Comparison of ENCODE assay signal across 8 cellular contexts in the genomic region with DNA sequence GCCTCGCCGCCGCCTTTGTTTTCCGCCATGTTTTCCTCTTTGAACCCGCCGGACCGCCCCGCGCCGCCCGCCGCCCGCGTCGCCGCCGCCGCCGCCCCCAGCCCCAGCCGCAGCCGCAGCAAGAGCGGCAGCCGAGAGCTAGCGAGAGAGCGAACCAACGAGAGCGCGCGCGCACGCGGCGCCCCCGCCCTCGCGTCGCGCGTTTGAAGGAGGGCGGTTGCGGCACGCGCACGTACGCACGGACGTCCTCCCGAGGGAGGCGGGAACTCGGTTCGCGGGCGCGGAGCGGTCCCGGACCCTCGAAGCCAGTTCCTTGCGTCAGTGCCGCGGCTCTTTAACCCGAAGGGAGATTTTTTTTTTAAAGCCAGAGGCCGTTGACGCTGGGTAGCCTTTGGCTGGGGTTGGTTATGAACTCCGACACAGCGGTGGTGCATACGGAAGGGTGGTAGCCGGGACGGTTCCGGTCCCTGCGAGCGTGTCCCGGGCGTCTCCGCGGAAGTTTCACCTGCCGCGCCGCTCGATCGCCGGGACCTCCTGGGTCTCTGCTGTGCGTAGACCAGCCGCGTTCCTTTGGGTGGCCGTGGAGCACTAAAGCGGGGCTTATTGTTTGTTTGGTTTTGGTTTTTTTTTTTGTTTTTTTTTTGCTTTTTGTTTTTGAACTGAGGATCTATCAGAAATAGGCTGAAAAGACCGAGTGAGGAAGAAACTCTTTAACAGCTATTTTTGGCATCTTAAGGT. TPM values are rescaled to one million over a fixed set of nuclear protein-coding genes. Genes with fewer than 3 reads are reported as not detected.
DNase-seq lines count a peak whose midpoint lies in the region; ATAC-seq and TF ChIP-seq lines count a peak whose summit lies in the region.

A gene (minus strand): TSS at position 156 of the 738 bp plus-strand sequence. CDS start 127 bp downstream, at position 29.

- H3K27me3 Mint-ChIP-seq in activated B cell treated with CpG ODN at 0.5 μM for 24 hours: no peaks in the 10 kb centered on the region
- peaks cover 10 to 19% (median 14%) of the 10 kb centered on the region in 3 donors for H3K27me3 Mint-ChIP-seq in immature natural killer cell (ENCODE audit: low read depth in 3 of 3)

- peaks cover 21% of the 10 kb centered on the region for H3K36me3 Mint-ChIP-seq in activated B cell treated with CpG ODN at 0.5 μM for 24 hours (ENCODE audit: low read depth)
- H3K36me3 Mint-ChIP-seq in immature natural killer cell: peaks cover 0 to 4% (median 0%) of the 10 kb centered on the region in 3 donors

- CTCF ChIA-PET in activated B cell treated with CpG ODN at 0.5 μM for 24 hours (lab: Charles Lee): no interaction called here

- DNase-seq in AG08395 (ENCODE audit: low spot score): peak; percentile 95
- DNase-seq in NCI-H2227 (lab: John Stamatoyannopoulos, UW; ENCODE audit: unreplicated experiment): peak; percentile 97
- DNase-seq in activated B cell treated with CpG ODN at 0.5 μM for 24 hours: peak; percentile 93
- peak; percentile 91 to 95 for DNase-seq in cardiac fibroblast (ENCODE audit: low read depth in 2 of 2)
- peak; percentile 93 to 95 (median 95) for DNase-seq in immature natural killer cell
- DNase-seq in smooth muscle cell of the brain vasculature (ENCODE audit: low read depth, low spot score): peak; percentile 84

- H3K9me3 Mint-ChIP-seq in activated B cell treated with CpG ODN at 0.5 μM for 24 hours (no peaks in the 10 kb centered on the region), immature natural killer cell (no peaks in the 10 kb centered on the region)

- POLR2A ChIA-PET in activated B cell treated with CpG ODN at 0.5 μM for 24 hours (lab: Charles Lee): interaction anchor here (0.6 to 3.4 kb wide), 25 partner anchors 10 to 1892 kb away, joined by 3 to 31 read pairs (median 5); a partner anchor contains a TSS

- intact Hi-C loops in activated B cell treated with CpG ODN at 0.5 μM for 24 hours (cut with micrococcal nuclease): loop anchor here (1.0 to 10.0 kb wide), 12 partner anchors 29 to 1556 kb away; a partner anchor contains a TSS

- H3K4me1 Mint-ChIP-seq in activated B cell treated with CpG ODN at 0.5 μM for 24 hours (peaks cover 48% of the 10 kb centered on the region), immature natural killer cell (peaks cover 55 to 58% of the 10 kb centered on the region in 2 donors)

- TF ChIP-seq CTCF in activated B cell treated with CpG ODN at 0.5 μM for 24 hours (IDR thresholded peaks at IDR 0.05): no peak
- TF ChIP-seq CTCF in cardiac fibroblast (IDR thresholded peaks at IDR 0.05; ENCODE audit: low read depth, low read length): no peak

- H3K4me3 Mint-ChIP-seq in activated B cell treated with CpG ODN at 0.5 μM for 24 hours (peak within 1 kb of the TSS; percentile 98), immature natural killer cell (peak within 1 kb of the TSS; percentile 93 to 99 (median 99))

- H3K27ac Mint-ChIP-seq in activated B cell treated with CpG ODN at 0.5 μM for 24 hours (peak within 1 kb of the TSS; percentile 99), immature natural killer cell (peak within 1 kb of the TSS; percentile 96 to 100 (median 99))

- peak within 1 kb of the TSS; percentile 99 for H3K4me3 ChIP-seq in cardiac fibroblast (replicated peaks in 1 of 2; ENCODE audit: low read depth in 2 of 2, low read length in 2 of 2)

- ATAC-seq in GM18909 (IDR thresholded peaks at IDR 0.05; ENCODE audit: poor library complexity, unreplicated experiment) (peak; percentile 81), HG03159 (IDR thresholded peaks at IDR 0.05; ENCODE audit: unreplicated experiment) (peak; percentile 75), activated B cell treated with CpG ODN at 0.5 μM for 24 hours (ENCODE audit: low read depth) (peak; percentile 73)

RNA-seq across cellular contexts. Expression of the gene that starts here (rescaled TPM):
- total RNA-seq in activated B cell treated with CpG ODN at 0.5 μM for 24 hours: 38.4 and 41.2 TPM in 2 replicates
- polyA plus RNA-seq in immature natural killer cell: 10 to 100 TPM; 17.3 to 43.3 (median 28.0) TPM

Comparison
In these comparisons a context has a peak if more than half of its experiments do, and no peak if none do; other contexts are left out.
1. Peak in every context shown above with its lines: DNase-seq, ATAC-seq and H3K4me3 ChIP-seq.